ENCODE assay signal across 10 cellular contexts in the genomic region with DNA sequence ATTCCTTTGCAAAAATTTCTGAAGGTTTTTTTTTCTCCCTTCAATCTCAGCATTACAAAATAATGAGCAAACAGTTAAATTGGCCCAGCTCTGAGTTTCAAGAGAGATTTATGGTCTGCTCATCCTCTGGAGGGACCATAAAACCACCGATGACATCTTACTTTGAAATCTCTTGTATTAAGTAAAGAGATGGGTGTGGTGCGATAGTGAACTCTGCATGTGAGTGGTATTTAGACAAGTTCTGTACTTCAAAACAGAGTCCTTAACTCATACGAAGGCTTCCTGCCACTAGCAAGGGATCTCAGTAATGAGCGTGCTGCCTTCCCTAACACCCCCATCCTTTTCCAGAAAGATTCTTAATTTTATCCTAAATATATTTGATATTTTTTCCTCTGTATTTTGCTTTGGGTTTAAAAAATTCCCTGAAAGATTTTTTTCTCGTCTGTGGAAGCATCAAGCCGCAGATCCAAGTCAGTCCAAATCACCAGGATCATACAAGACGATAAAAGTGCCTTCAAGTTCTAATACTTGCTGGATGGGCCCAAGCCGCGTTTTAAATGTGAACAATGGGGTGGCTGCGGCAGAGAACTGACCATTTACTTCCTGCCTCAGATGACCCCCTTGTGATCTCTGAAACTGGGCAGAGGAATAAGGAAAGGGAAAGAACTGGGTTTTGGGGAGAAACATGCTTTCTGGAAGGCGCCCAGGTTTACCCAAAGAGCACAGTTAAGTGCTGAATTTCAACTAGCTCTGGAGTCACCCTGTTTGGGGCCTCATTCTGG. TPM values are rescaled to one million over a fixed set of nuclear protein-coding genes. Genes with fewer than 3 reads are reported as not detected.
A peak's percentile ranks its signal among the peaks of the same experiment; 100 is the strongest.
DNase-seq lines count a peak whose midpoint lies in the region; ATAC-seq and TF ChIP-seq lines count a peak whose summit lies in the region.
"Had no signal": no experiment of that assay in that cellular context is flagged by ENCODE, and none has a peak within 500 bp of the region (broad histone marks: within the 10 kb centered on the region; RNA-seq: fewer than 3 reads in every experiment).

No MANE protein-coding gene starts in this region.

- H3K36me3 ChIP-seq in heart left ventricle: no peaks in the 10 kb centered on the region
- H3K36me3 ChIP-seq in mucosa of stomach (ENCODE audit: control insufficient read depth, insufficient read depth, low read length): no peaks in the 10 kb centered on the region
- H3K36me3 ChIP-seq in upper lobe of right lung: no peaks in the 10 kb centered on the region

- peak overlapping the region; percentile 68 to 84 for H3K4me3 Mint-ChIP-seq in effector memory CD8-positive, alpha-beta T cell

- H3K27me3 ChIP-seq in heart left ventricle (peaks cover 0 to 15% (median 0%) of the 10 kb centered on the region in 9 donors), mucosa of stomach (ENCODE audit: control insufficient read depth, insufficient read depth, low read length) (peaks cover 11% of the 10 kb centered on the region), upper lobe of right lung (no peaks in the 10 kb centered on the region)

- no peaks in the 10 kb centered on the region for H3K9me3 ChIP-seq in heart left ventricle
- no peaks in the 10 kb centered on the region for H3K9me3 ChIP-seq in mucosa of stomach (ENCODE audit: control insufficient read depth, low read length)
- H3K9me3 ChIP-seq in upper lobe of right lung: no peaks in the 10 kb centered on the region

- no peaks in the 10 kb centered on the region for H3K9me3 Mint-ChIP-seq in effector memory CD8-positive, alpha-beta T cell

- H3K36me3 Mint-ChIP-seq in effector memory CD8-positive, alpha-beta T cell (ENCODE audit: insufficient read depth): no peaks in the 10 kb centered on the region

- ATAC-seq in heart left ventricle: no peak
- no peak for ATAC-seq in left cardiac atrium
- no peak for ATAC-seq in effector memory CD8-positive, alpha-beta T cell (replicated peaks)
- ATAC-seq in upper lobe of right lung: peak; percentile 5
- ATAC-seq in HG02885 (IDR thresholded peaks at IDR 0.05; ENCODE audit: poor library complexity, unreplicated experiment): no peak

- H3K27ac Mint-ChIP-seq in effector memory CD8-positive, alpha-beta T cell: no peak overlapping the region

- TF ChIP-seq CTCF in heart left ventricle (IDR thresholded peaks at IDR 0.05) (no peak), upper lobe of right lung (IDR thresholded peaks at IDR 0.05) (no peak)

- H3K27me3 Mint-ChIP-seq in effector memory CD8-positive, alpha-beta T cell: peaks cover 78 to 85% of the 10 kb centered on the region in 2 donors

- H3K4me3 ChIP-seq in heart left ventricle (peak overlapping the region; percentile 64 to 97 (median 76)), mucosa of stomach (ENCODE audit: low read length) (peak overlapping the region; percentile 52), upper lobe of right lung (peak overlapping the region; percentile 64)

- TF ChIP-seq POLR2A in heart left ventricle (IDR thresholded peaks at IDR 0.05): no peak

- 48 to 51% (median 49%) methylated on average over 11 of the region's 11 CpGs for whole genome bisulfite sequencing in heart left ventricle, 4 donors

- H3K4me1 ChIP-seq in heart left ventricle: peaks cover 0 to 65% (median 17%) of the 10 kb centered on the region in 12 donors
- H3K4me1 ChIP-seq in mucosa of stomach (ENCODE audit: control insufficient read depth, insufficient read depth, low read length): peaks cover 3% of the 10 kb centered on the region
- H3K4me1 ChIP-seq in upper lobe of right lung: peaks cover 38% of the 10 kb centered on the region

- intact Hi-C loops in heart left ventricle (cut with DNase I) (loop anchor here in 2 of 10 donors (5.0 to 10.0 kb wide), 2 partner anchors 57 to 156 kb away; no protein-coding TSS in a partner anchor), left cardiac atrium (cut with DNase I) (no loop called here), upper lobe of right lung (cut with DNase I) (no loop called here)

- peak overlapping the region; percentile 72 to 98 (median 76) for H3K27ac ChIP-seq in heart left ventricle
- H3K27ac ChIP-seq in upper lobe of right lung: peak overlapping the region; percentile 90

- H3K9ac ChIP-seq in mucosa of stomach (ENCODE audit: low read length): peak overlapping the region; percentile 66

- H3K4me1 Mint-ChIP-seq in effector memory CD8-positive, alpha-beta T cell (ENCODE audit: low read depth in 2 of 2): peaks cover 6 to 7% of the 10 kb centered on the region in 2 donors

- DNase-seq in heart left ventricle (no peak), left cardiac atrium (no peak), upper lobe of right lung (no peak), NCI-H446 treated with DMSO at 0.1 percent for 48 hours (lab: John Stamatoyannopoulos, UW) (no peak)
- DNase-seq in effector memory CD8-positive, alpha-beta T cell: no peak
- no peak for DNase-seq in stimulated activated CD4-positive, alpha-beta T cell treated with anti-CD3 and anti-CD28 coated beads, Interleukin-4, amount 100 ng/mL, for 1 hour
- DNase-seq: DMS79 had no signal

RNA-seq across cellular contexts. Expression of a gene that starts 1.9 kb away (rescaled TPM):
- total RNA-seq in heart left ventricle (10 to 100 TPM in 3 of 9 donors, 1 to 10 TPM in 6; 5.1 to 37.9 (median 8.8) TPM), left cardiac atrium (1 to 10 TPM; 7.9 to 9.0 TPM), upper lobe of right lung (43.3 TPM)
- polyA plus RNA-seq in heart left ventricle: 10 to 100 TPM in 1 of 2 donors, 1 to 10 TPM in 1; 2.6 to 10.9 TPM
- total RNA-seq: T-helper 1 cell treated with Interleukin-12 subunit alpha and Interleukin-12 subunit beta and Interleukin-4 antibody, amounts not matched to agents 30 ng/mL and 1 ng/mL, for 36 hours had no signal
